In the genomic region with DNA sequence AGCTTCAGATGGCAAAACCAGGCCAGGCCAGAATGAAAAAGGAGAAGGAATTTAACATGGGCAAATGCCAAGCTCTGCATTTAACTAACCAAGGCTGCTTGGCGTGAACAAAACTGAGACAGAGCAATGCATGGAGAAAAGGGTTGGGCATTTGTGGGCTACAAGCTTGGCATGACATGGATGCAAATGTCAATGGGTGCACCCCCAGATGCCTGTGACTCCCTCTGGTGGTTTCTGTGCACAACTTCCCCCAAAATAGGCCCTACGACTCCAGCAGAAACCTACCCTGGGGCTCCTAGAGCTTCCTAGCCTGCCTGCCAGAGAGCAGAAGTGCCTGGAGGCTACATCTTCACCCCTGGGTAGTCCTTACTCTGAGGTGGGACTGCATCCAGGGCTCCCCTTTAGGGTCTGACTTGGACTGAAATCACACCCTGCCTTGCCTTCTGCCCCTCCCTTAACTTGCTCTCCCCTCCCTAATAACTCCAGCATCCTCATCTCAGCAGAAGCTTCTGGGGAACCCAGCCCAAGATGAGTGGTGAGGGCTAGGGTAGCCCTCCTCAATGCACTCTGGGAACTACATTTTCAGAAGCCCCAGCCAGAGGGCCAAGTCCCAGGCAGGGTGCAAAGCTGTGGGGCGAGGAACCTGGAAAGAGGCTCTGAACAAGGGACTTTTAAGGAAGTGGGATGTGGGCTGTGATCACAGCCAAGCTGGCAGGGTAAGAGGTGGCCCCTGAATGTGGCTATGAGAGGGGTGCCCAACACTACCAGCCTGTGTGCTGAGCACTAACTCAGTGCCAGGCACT, we compare ENCODE assay signal across 9 cellular contexts. TPM values are rescaled to one million over a fixed set of nuclear protein-coding genes. Genes with fewer than 3 reads are reported as not detected.
A peak's percentile ranks its signal among the peaks of the same experiment; 100 is the strongest.
DNase-seq lines count a peak whose midpoint lies in the region; ATAC-seq and TF ChIP-seq lines count a peak whose summit lies in the region.
"Had no signal": no experiment of that assay in that cellular context is flagged by ENCODE, and none has a peak within 500 bp of the region (broad histone marks: within the 10 kb centered on the region; RNA-seq: fewer than 3 reads in every experiment).

No MANE protein-coding gene starts in this region.

- no peaks in the 10 kb centered on the region for H3K27me3 ChIP-seq in SK-N-SH (ENCODE audit: insufficient read depth)
- peaks cover 89% of the 10 kb centered on the region for H3K27me3 ChIP-seq in foreskin keratinocyte
- no peaks in the 10 kb centered on the region for H3K27me3 ChIP-seq in upper lobe of left lung

- TF ChIP-seq CTCF in natural killer cell (IDR thresholded peaks at IDR 0.05) (no peak), SK-N-SH (IDR thresholded peaks at IDR 0.05) (peak; percentile 46), foreskin keratinocyte (conservative IDR thresholded peaks at IDR 0.05) (peak; percentile 85), upper lobe of left lung (IDR thresholded peaks at IDR 0.05) (peak in 4 of 6 experiments; percentile 5 to 38 (median 24))

- no peaks in the 10 kb centered on the region for H3K9me2 ChIP-seq in SK-N-SH

- H3F3A ChIP-seq in SK-N-SH (replicated peaks; ENCODE audit: insufficient read depth) = no peaks in the 10 kb centered on the region

- TF ChIP-seq RAD21 in SK-N-SH (IDR thresholded peaks at IDR 0.05; ENCODE audit: low read length) = no peak

- CTCF ChIA-PET in SK-N-SH (lab: Yijun Ruan, JAX) = interaction anchor here (0.9 to 2.7 kb wide), 7 partner anchors 10 to 316 kb away, joined by 3 to 12 read pairs (median 3); partner anchors contain the start of gene GPRIN2

- H3K79me2 ChIP-seq in SK-N-SH (ENCODE audit: insufficient read depth) = no peaks in the 10 kb centered on the region

- H4K20me1 ChIP-seq in SK-N-SH (ENCODE audit: insufficient read depth) = no peaks in the 10 kb centered on the region

- H3K27ac ChIP-seq in SK-N-SH (ENCODE audit: low read depth in 2 of 2, low read length in 1 of 2) (no peak overlapping the region), foreskin keratinocyte (no peak overlapping the region), upper lobe of left lung (peak overlapping the region in 2 of 4 donors; percentile 21 to 47)

- peak; percentile 46 for DNase-seq in natural killer cell treated with Interleukin-12 subunit alpha and Interleukin-12 subunit beta and Interleukin-15 and Interleukin-18, amount 100 ng/mL, for 72 hours (ENCODE audit: low spot score)
- DNase-seq in natural killer cell (no peak), SK-N-SH (peak; percentile 62), foreskin keratinocyte (peak in 1 of 2 donors; percentile 35), upper lobe of left lung (peak in 1 of 2 donors; percentile 21)
- no peak for DNase-seq in stimulated activated CD4-positive, alpha-beta T cell treated with anti-CD3 and anti-CD28 coated beads, Interleukin-12 subunit alpha, Interleukin-12 subunit beta, amount 100 ng/mL, for 4 hours

- peaks cover 6 to 10% of the 10 kb centered on the region in 2 donors for H3K4me1 Mint-ChIP-seq in natural killer cell treated with Interleukin-12 subunit alpha and Interleukin-12 subunit beta and Interleukin-15 and Interleukin-18, amount 100 ng/mL, for 72 hours (ENCODE audit: low read depth in 2 of 2)
- H3K4me1 Mint-ChIP-seq in natural killer cell = peaks cover 7 to 9% of the 10 kb centered on the region in 2 donors

- H3K27ac Mint-ChIP-seq in natural killer cell treated with Interleukin-12 subunit alpha and Interleukin-12 subunit beta and Interleukin-15 and Interleukin-18, amount 100 ng/mL, for 72 hours = no peak overlapping the region
- no peak overlapping the region for H3K27ac Mint-ChIP-seq in natural killer cell
- H3K27ac Mint-ChIP-seq: naive thymus-derived CD8-positive, alpha-beta T cell had no signal

- POLR2A ChIA-PET in SK-N-SH (lab: Yijun Ruan, JAX) = interaction anchor here (0.6 kb wide), 1 partner anchor 15 kb away, joined by 3 read pairs; no protein-coding TSS in a partner anchor

- H3K9me3 ChIP-seq in SK-N-SH (no peaks in the 10 kb centered on the region), upper lobe of left lung (no peaks in the 10 kb centered on the region)

- H3K9me3 Mint-ChIP-seq in natural killer cell treated with Interleukin-12 subunit alpha and Interleukin-12 subunit beta and Interleukin-15 and Interleukin-18, amount 100 ng/mL, for 72 hours = no peaks in the 10 kb centered on the region
- no peaks in the 10 kb centered on the region for H3K9me3 Mint-ChIP-seq in natural killer cell

- WGBS in SK-N-SH (ENCODE audit: low lambda C conversion rate) = 64% methylated on average over 3 of the region's 3 CpGs
- WGBS in upper lobe of left lung, 2 donors = 65 to 73% methylated on average over 3 of the region's 3 CpGs

- H3K36me3 Mint-ChIP-seq in natural killer cell treated with Interleukin-12 subunit alpha and Interleukin-12 subunit beta and Interleukin-15 and Interleukin-18, amount 100 ng/mL, for 72 hours = no peaks in the 10 kb centered on the region
- H3K36me3 Mint-ChIP-seq in natural killer cell = no peaks in the 10 kb centered on the region

- no peak overlapping the region for H3K4me3 Mint-ChIP-seq in natural killer cell treated with Interleukin-12 subunit alpha and Interleukin-12 subunit beta and Interleukin-15 and Interleukin-18, amount 100 ng/mL, for 72 hours
- no peak overlapping the region for H3K4me3 Mint-ChIP-seq in natural killer cell
- H3K4me3 Mint-ChIP-seq: naive thymus-derived CD8-positive, alpha-beta T cell had no signal

- intact Hi-C loops in natural killer cell (cut with micrococcal nuclease) = no loop called here

- H3K9ac ChIP-seq in SK-N-SH = no peak overlapping the region

- H3K27me3 Mint-ChIP-seq in natural killer cell treated with Interleukin-12 subunit alpha and Interleukin-12 subunit beta and Interleukin-15 and Interleukin-18, amount 100 ng/mL, for 72 hours = peaks cover 14 to 21% of the 10 kb centered on the region in 2 donors
- peaks cover 11 to 21% of the 10 kb centered on the region in 2 donors for H3K27me3 Mint-ChIP-seq in natural killer cell (ENCODE audit: low read depth in 2 of 2)

- no peak overlapping the region for H2AFZ ChIP-seq in SK-N-SH (ENCODE audit: low read depth)

- H3K4me2 ChIP-seq in SK-N-SH = no peak overlapping the region

- no peak for TF ChIP-seq POLR2A in upper lobe of left lung (IDR thresholded peaks at IDR 0.05)

- H3K36me3 ChIP-seq in SK-N-SH (replicated peaks in 1 of 2; ENCODE audit: control insufficient read depth in 1 of 2, insufficient read depth in 2 of 2, low read length in 1 of 2) = no peaks in the 10 kb centered on the region
- H3K36me3 ChIP-seq in upper lobe of left lung = peaks cover 0 to 7% (median 1%) of the 10 kb centered on the region in 4 donors

- TF ChIP-seq EP300 in SK-N-SH (IDR thresholded peaks at IDR 0.05; ENCODE audit: borderline replicate concordance in 1 of 2, low read depth in 1 of 2, low read length in 1 of 2) = no peak
- no peak for TF ChIP-seq EP300 in upper lobe of left lung (IDR thresholded peaks at IDR 0.05)

- H3K4me3 ChIP-seq in SK-N-SH (ENCODE audit: low read depth in 2 of 2, low read length in 1 of 2) (no peak overlapping the region), upper lobe of left lung (no peak overlapping the region)

- no peak for ATAC-seq in natural killer cell treated with Interleukin-12 subunit alpha and Interleukin-12 subunit beta and Interleukin-15 and Interleukin-18, amount 100 ng/mL, for 72 hours
- ATAC-seq in natural killer cell (no peak), foreskin keratinocyte (peak; percentile 43), upper lobe of left lung (ENCODE audit: low FRiP score in 2 of 2) (no peak), GM18520 (IDR thresholded peaks at IDR 0.05; ENCODE audit: unreplicated experiment) (no peak), GM19023 (IDR thresholded peaks at IDR 0.05; ENCODE audit: unreplicated experiment) (no peak)

- H3K4me1 ChIP-seq in SK-N-SH (ENCODE audit: control insufficient read depth in 1 of 2, insufficient read depth in 2 of 2, low read depth in 1 of 2, low read length in 1 of 2) (peaks cover 0 to 5% of the 10 kb centered on the region in 2 experiments; a peak in 1 of 4 replicates), foreskin keratinocyte (no peaks in the 10 kb centered on the region), upper lobe of left lung (peaks cover 9 to 38% (median 16%) of the 10 kb centered on the region in 4 donors)

TF ChIP-seq in SK-N-SH, 30 proteins besides CTCF, POLR2A, EP300 and RAD21:
- TF ChIP-seq NRF1 (IDR thresholded peaks at IDR 0.05; ENCODE audit: low read depth, low read length) (no peak), SMC3 (IDR thresholded peaks at IDR 0.05; ENCODE audit: low read depth, low read length) (peak; percentile 21; the same call in 1 of the 2 replicates)
TF ChIP-seq in SK-N-SH: peak in this region for 1.

RNA-seq across cellular contexts. Expression of gene GPRIN2, which starts 11.3 kb away (rescaled TPM):
- total RNA-seq in natural killer cell treated with Interleukin-12 subunit alpha and Interleukin-12 subunit beta and Interleukin-15 and Interleukin-18, amount 100 ng/mL, for 72 hours = not detected
- total RNA-seq in natural killer cell (not detected), foreskin keratinocyte (0.58 and 0.78 TPM in 2 replicates), upper lobe of left lung (10 to 100 TPM; 39.8 to 91.0 (median 63.2) TPM)
- polyA plus RNA-seq in SK-N-SH (2012; rRNA removed) (0.03 TPM in 1 of 2 replicates, not detected in the other), foreskin keratinocyte (0.47 and 0.84 TPM in 2 replicates)
- 0.01 TPM in 1 of 2 replicates, not detected in the other for polyA plus RNA-seq in SK-N-SH (2012; cell fraction: cytosol; rRNA removed)
- 0.06 and 0.13 TPM in 2 replicates for polyA plus RNA-seq in SK-N-SH (2012; cell fraction: nucleus; rRNA removed)
- total RNA-seq: naive thymus-derived CD8-positive, alpha-beta T cell had no signal
- polyA plus RNA-seq: naive thymus-derived CD8-positive, alpha-beta T cell had no signal

RNA-seq across cellular contexts. Expression of gene SYT15, which starts 33.7 kb away (rescaled TPM):
- 1 to 10 TPM in 1 of 2 donors, under 1 TPM in 1; 0.81 to 1.9 TPM for total RNA-seq in natural killer cell treated with Interleukin-12 subunit alpha and Interleukin-12 subunit beta and Interleukin-15 and Interleukin-18, amount 100 ng/mL, for 72 hours
- total RNA-seq in natural killer cell (1 to 10 TPM in 2 of 3 donors, under 1 TPM in 1; 1.00 to 2.0 (median 1.1) TPM), foreskin keratinocyte (0.10 and 0.32 TPM in 2 replicates), upper lobe of left lung (10 to 100 TPM; 11.6 to 52.4 (median 25.4) TPM)
- polyA plus RNA-seq in SK-N-SH (2012; rRNA removed) (0.07 and 0.11 TPM in 2 replicates), foreskin keratinocyte (0.10 and 0.13 TPM in 2 replicates)
- 0.05 and 0.09 TPM in 2 replicates for polyA plus RNA-seq in SK-N-SH (2012; cell fraction: cytosol; rRNA removed)
- polyA plus RNA-seq in SK-N-SH (2012; cell fraction: nucleus; rRNA removed) = 0.21 and 0.44 TPM in 2 replicates

Comparison
In these comparisons a context has a peak if more than half of its experiments do, and no peak if none do; other contexts are left out.
1. DNase-seq: peak in natural killer cell treated with Interleukin-12 subunit alpha and Interleukin-12 subunit beta and Interleukin-15 and Interleukin-18, amount 100 ng/mL, for 72 hours (single experiment) and SK-N-SH (single experiment); none in natural killer cell (single experiment) and stimulated activated CD4-positive, alpha-beta T cell treated with anti-CD3 and anti-CD28 coated beads, Interleukin-12 subunit alpha, Interleukin-12 subunit beta, amount 100 ng/mL, for 4 hours (single experiment).
2. RNA of gene GPRIN2, which starts 11.3 kb away (total RNA-seq): 39.8 to 91.0 TPM in upper lobe of left lung; 0.58 to 0.78 TPM in foreskin keratinocyte, not detected in natural killer cell treated with Interleukin-12 subunit alpha and Interleukin-12 subunit beta and Interleukin-15 and Interleukin-18, amount 100 ng/mL, for 72 hours and not detected in natural killer cell; every median in the first group is over 10 times any median in the second.